Comparison of ENCODE assay signal across 1 cellular context in genomic region chr9:110142868-110143866, GRCh38.
A peak's percentile ranks its signal among the peaks of the same experiment; 100 is the strongest.
TF ChIP-seq lines count a peak whose summit lies in the region.

No MANE protein-coding gene starts in this region.

TF ChIP-seq in HepG2, 621 proteins besides CTCF, POLR2A, EP300 and RAD21 (continued from another document):
- TF ChIP-seq ZNF276 (CRISPR knock-in tag; IDR thresholded peaks at IDR 0.05; ENCODE audit: low read depth) (no peak), ZNF782 (CRISPR knock-in tag; IDR thresholded peaks at IDR 0.05; ENCODE audit: borderline replicate concordance) (no peak), ELF4 (CRISPR knock-in tag; IDR thresholded peaks at IDR 0.05; ENCODE audit: borderline replicate concordance) (no peak), TARDBP (CRISPR knock-in tag; IDR thresholded peaks at IDR 0.05) (no peak), MATR3 (CRISPR knock-in tag; IDR thresholded peaks at IDR 0.05) (no peak), AFF4 (CRISPR knock-in tag; IDR thresholded peaks at IDR 0.05) (no peak), RBM22 (optimal IDR thresholded peaks at IDR 0.05; ENCODE audit: low read length) (no peak), MTA1 (CRISPR knock-in tag; IDR thresholded peaks at IDR 0.05; ENCODE audit: borderline replicate concordance) (no peak), ZNF773 (CRISPR knock-in tag; IDR thresholded peaks at IDR 0.05; ENCODE audit: borderline replicate concordance) (no peak), FOXC1 (CRISPR knock-in tag; IDR thresholded peaks at IDR 0.05; ENCODE audit: borderline replicate concordance) (no peak), RFXANK (CRISPR knock-in tag; IDR thresholded peaks at IDR 0.05) (no peak), SMC3 (IDR thresholded peaks at IDR 0.05; ENCODE audit: low read length) (peak; percentile 24; the same call in 1 of the 2 replicates), ZGPAT (CRISPR knock-in tag; IDR thresholded peaks at IDR 0.05) (no peak), ARID5B (CRISPR knock-in tag; IDR thresholded peaks at IDR 0.05) (no peak)
